15 cellular contexts compared by ENCODE assay signal in the genomic region with DNA sequence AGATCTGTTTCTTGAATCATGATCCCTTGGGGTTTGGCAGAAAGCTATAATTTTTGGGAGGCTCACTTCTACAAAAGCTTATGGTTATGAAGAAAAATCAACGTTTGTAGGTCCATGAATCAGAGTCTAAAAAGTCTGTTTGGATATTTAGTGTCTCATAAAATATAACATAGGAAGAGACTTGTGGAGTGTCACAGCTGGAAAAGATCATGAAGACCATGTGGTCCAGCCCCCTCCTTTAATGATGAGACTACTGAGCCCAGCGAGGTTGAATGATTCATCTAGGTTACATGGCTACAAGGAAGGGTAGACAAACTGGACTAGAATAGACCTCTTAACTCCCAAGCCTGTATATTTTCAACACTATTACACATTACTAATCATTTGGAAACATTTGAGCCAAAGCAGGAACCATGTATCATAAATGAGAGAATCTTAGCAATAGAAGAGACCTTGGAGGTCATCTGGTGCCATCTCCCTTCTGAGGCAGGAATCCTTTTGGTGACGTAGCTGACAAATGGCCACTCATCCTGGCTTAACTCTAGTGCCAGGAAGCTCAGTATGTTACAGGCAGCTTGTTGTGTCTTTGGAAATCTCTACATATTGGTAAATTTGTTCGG.
DNase-seq lines count a peak whose midpoint lies in the region; TF ChIP-seq lines count a peak whose summit lies in the region.
"Had no signal": no experiment of that assay in that cellular context is flagged by ENCODE, and none has a peak within 500 bp of the region (broad histone marks: within the 10 kb centered on the region; RNA-seq: fewer than 3 reads in every experiment).

No MANE protein-coding gene starts in this region.

- intact Hi-C loops in OCI-LY7 (cut with micrococcal nuclease; ENCODE audit: unreplicated experiment): no loop called here

- peaks cover 43% of the 10 kb centered on the region for H3K4me1 ChIP-seq in OCI-LY7 (ENCODE audit: insufficient read depth, low read length, poor library complexity, severe bottlenecking)

- TF ChIP-seq CTCF in OCI-LY7 (conservative IDR thresholded peaks at IDR 0.05; ENCODE audit: low read length): no peak
- no peak for TF ChIP-seq CTCF in foreskin fibroblast (IDR thresholded peaks at IDR 0.05; ENCODE audit: low read depth, low read length)

- no peak overlapping the region for H3K4me3 ChIP-seq in OCI-LY7 (ENCODE audit: low read depth, low read length, poor library complexity, severe bottlenecking)
- no peak overlapping the region for H3K4me3 ChIP-seq in foreskin fibroblast (ENCODE audit: low read depth in 1 of 2, low read length in 2 of 2)
- H3K4me3 ChIP-seq: MG63, SK-N-MC had no signal

- CTCF ChIA-PET in OCI-LY7 (lab: Charles Lee; ENCODE audit: unreplicated experiment): interaction anchor here (1.1 kb wide), 1 partner anchor 8 kb away, joined by 3 read pairs; no protein-coding TSS in a partner anchor

- no peaks in the 10 kb centered on the region for H3K79me2 ChIP-seq in OCI-LY7 (ENCODE audit: insufficient read depth, low read depth, low read length)

- H3K9me3 ChIP-seq in OCI-LY7 (ENCODE audit: low read length): no peaks in the 10 kb centered on the region
- H3K9me3 ChIP-seq: MG63 had no signal

- H3K4me2 ChIP-seq in OCI-LY7 (ENCODE audit: low read length): 0 out of 2 replicates have a peak overlapping the region, but pooled peaks have one; percentile 52

- H2AFZ ChIP-seq in OCI-LY7 (ENCODE audit: low read length): no peak overlapping the region

- DNase-seq in GM03348 (ENCODE audit: low spot score) (peak; percentile 33), OCI-LY7 (ENCODE audit: low spot score) (no peak), foreskin fibroblast (peak; percentile 15 to 63), NCI-H446 treated with DMSO at 0.1 percent for 48 hours (lab: John Stamatoyannopoulos, UW) (no peak), RPMI8226 (no peak)
- no peak for DNase-seq in activated effector memory CD4-positive, alpha-beta T cell treated with anti-CD3 and anti-CD28 coated beads, Interleukin-2, amount 50 U/mL, for 16 hours
- DNase-seq in stimulated activated CD4-positive, alpha-beta T cell treated with anti-CD3 and anti-CD28 coated beads, Interleukin-4, amount 100 ng/mL, for 24 hours: no peak
- DNase-seq: CD4-positive, alpha-beta T cell; H7; KBM-7; MG63; NCI-H2029; NCI-H526 treated with DMSO at 0.1 percent for 48 hours; SHP77 treated with DMSO at 0.1 percent for 48 hours had no signal

- H3K27ac ChIP-seq in OCI-LY7 (ENCODE audit: low read depth, low read length, poor library complexity, severe bottlenecking): peak overlapping the region; percentile 44
- H3K27ac ChIP-seq: SK-N-MC had no signal

- no TSS peak for BruUV-seq in OCI-LY7 (replicated peaks; lab: Mats Ljungman, UMichigan)

- no peaks in the 10 kb centered on the region for H4K20me1 ChIP-seq in OCI-LY7 (ENCODE audit: insufficient read depth, low read length)

- no peaks in the 10 kb centered on the region for H3K36me3 ChIP-seq in OCI-LY7 (ENCODE audit: insufficient read depth, low read length)

- POLR2A ChIA-PET in OCI-LY7 (lab: Charles Lee): interaction anchor here (0.7 to 1.6 kb wide), 3 partner anchors 8 to 12 kb away, joined by 3 to 6 read pairs (median 3); no protein-coding TSS in a partner anchor

- H3K9me2 ChIP-seq in OCI-LY7 (ENCODE audit: insufficient read depth, low read length): no peaks in the 10 kb centered on the region

Comparison
In these comparisons a context has a peak if more than half of its experiments do, and no peak if none do; other contexts are left out.
1. DNase-seq: peak in GM03348 (single experiment) and foreskin fibroblast (2 of 2); none in OCI-LY7 (single experiment), activated effector memory CD4-positive, alpha-beta T cell treated with anti-CD3 and anti-CD28 coated beads, Interleukin-2, amount 50 U/mL, for 16 hours (single experiment), stimulated activated CD4-positive, alpha-beta T cell treated with anti-CD3 and anti-CD28 coated beads, Interleukin-4, amount 100 ng/mL, for 24 hours (single experiment), NCI-H446 treated with DMSO at 0.1 percent for 48 hours (single experiment) and RPMI8226 (single experiment).